Comparison of ENCODE assay signal across 24 cellular contexts in genomic region chrX:39845289-39845688, GRCh38.
"Had no signal": no experiment of that assay in that cellular context is flagged by ENCODE, and none has a peak within 500 bp of the region (broad histone marks: within the 10 kb centered on the region; RNA-seq: fewer than 3 reads in every experiment).

No MANE protein-coding gene starts in this region.

- H3K4me1 Mint-ChIP-seq: naive B cell had no signal

- H3K27me3 Mint-ChIP-seq: activated naive CD8-positive, alpha-beta T cell had no signal

- DNase-seq: activated CD4-positive, alpha-beta T cell treated with anti-CD3 and anti-CD28 coated beads for 48 hours; activated CD4-positive, alpha-beta T cell treated with anti-CD3 and anti-CD28 coated beads, Interleukin-2, amount 50 U/mL, for 48 hours; activated CD8-positive, alpha-beta memory T cell treated with anti-CD3 and anti-CD28 coated beads for 24 hours; activated effector memory CD4-positive, alpha-beta T cell treated with Interleukin-2 at 50 U/mL for 16 hours; activated naive CD4-positive, alpha-beta T cell treated with Interleukin-2 at 50 U/mL for 16 hours; anterior cingulate cortex; cerebellar nuclear complex; colonic mucosa; effector CD8-positive, alpha-beta T cell; gastrocnemius medialis; glutamatergic neuron; left ventricle myocardium superior; naive B cell; nephron progenitor cell; right cardiac atrium; stimulated activated CD4-positive, alpha-beta T cell treated with anti-CD3 and anti-CD28 coated beads, Interleukin-15, amount 100 ng/mL, for 24 hours; stimulated activated CD4-positive, alpha-beta T cell treated with anti-CD3 and anti-CD28 coated beads, Interleukin-2, amount 100 ng/mL, for 24 hours; stimulated activated naive CD4-positive, alpha-beta T cell; tibial artery; upper lobe of right lung had no signal

- H3K27me3 ChIP-seq: cardiac muscle cell, colonic mucosa, gastrocnemius medialis, suprapubic skin, tibial artery, upper lobe of right lung had no signal

- ATAC-seq: gastrocnemius medialis, left ventricle myocardium superior, right cardiac atrium, upper lobe of right lung had no signal

- H3K36me3 Mint-ChIP-seq: activated naive CD8-positive, alpha-beta T cell had no signal

- H3K27ac Mint-ChIP-seq: activated naive CD8-positive, alpha-beta T cell; naive B cell; nephron progenitor cell had no signal

- H3K9me3 ChIP-seq: colonic mucosa, gastrocnemius medialis, suprapubic skin, tibial artery, upper lobe of right lung had no signal

- H3K27ac ChIP-seq: cardiac muscle cell, colonic mucosa, gastrocnemius medialis, suprapubic skin, tibial artery, upper lobe of right lung, VCaP had no signal

- H3K4me3 Mint-ChIP-seq: activated naive CD8-positive, alpha-beta T cell; naive B cell; nephron progenitor cell had no signal

- H3K36me3 ChIP-seq: cardiac muscle cell, colonic mucosa, gastrocnemius medialis, suprapubic skin, tibial artery, upper lobe of right lung had no signal

- H3K4me3 ChIP-seq: cardiac muscle cell, colonic mucosa, gastrocnemius medialis, suprapubic skin, tibial artery, upper lobe of right lung had no signal

- H3K4me1 ChIP-seq: colonic mucosa, gastrocnemius medialis, suprapubic skin, upper lobe of right lung had no signal
